In genomic region chrX:53716328-53717088, GRCh38 we compare ENCODE assay signal across 8 cellular contexts. TPM values are rescaled to one million over a fixed set of nuclear protein-coding genes. Genes with fewer than 3 reads are reported as not detected.
A peak's percentile ranks its signal among the peaks of the same experiment; 100 is the strongest.
DNase-seq lines count a peak whose midpoint lies in the region; ATAC-seq and TF ChIP-seq lines count a peak whose summit lies in the region.

No MANE protein-coding gene starts in this region.

- no peaks in the 10 kb centered on the region for H3K9me3 Mint-ChIP-seq in activated naive CD4-positive, alpha-beta T cell treated with anti-CD3 and anti-CD28 coated beads, Interleukin-2, amount 50 U/mL, for 72 hours
- H3K9me3 Mint-ChIP-seq in stimulated activated memory B cell treated with anti-CD40 and anti-IgM and Interleukin-4, amounts not matched to agents 10 μg/mL and 1 μg/mL and 100 μg/mL, for 72 hours: no peaks in the 10 kb centered on the region
- no peaks in the 10 kb centered on the region for H3K9me3 Mint-ChIP-seq in glutamatergic neuron (ENCODE audit: unreplicated experiment)

- ATAC-seq in GM19452 (IDR thresholded peaks at IDR 0.05; ENCODE audit: unreplicated experiment) (peak; percentile 46), HG03025 (IDR thresholded peaks at IDR 0.05; ENCODE audit: low FRiP score, unreplicated experiment) (no peak)
- peak; percentile 50 to 59 for ATAC-seq in activated naive CD4-positive, alpha-beta T cell treated with anti-CD3 and anti-CD28 coated beads, Interleukin-2, amount 50 U/mL, for 72 hours
- peak; percentile 69 for ATAC-seq in stimulated activated memory B cell treated with anti-CD40 and anti-IgM and Interleukin-4, amounts not matched to agents 10 μg/mL and 1 μg/mL and 100 μg/mL, for 72 hours

- no peaks in the 10 kb centered on the region for H4K20me1 ChIP-seq in OCI-LY7 (ENCODE audit: insufficient read depth, low read length)

- DNase-seq in OCI-LY7 (ENCODE audit: low spot score): peak; percentile 74
- peak; percentile 29 to 63 for DNase-seq in activated naive CD4-positive, alpha-beta T cell treated with anti-CD3 and anti-CD28 coated beads, Interleukin-2, amount 50 U/mL, for 72 hours (ENCODE audit: low spot score in 2 of 2)
- DNase-seq in DMS79 (lab: John Stamatoyannopoulos, UW): no peak
- DNase-seq in glutamatergic neuron: no peak
- no peak for DNase-seq in adrenal gland

- POLR2A ChIA-PET in OCI-LY7 (lab: Charles Lee): interaction anchor here (0.6 to 3.9 kb wide), 3 partner anchors 15 to 56 kb away, joined by 3 to 30 read pairs (median 4); partner anchors contain the start of gene HUWE1

- peak overlapping the region; percentile 62 for H3K4me2 ChIP-seq in OCI-LY7 (ENCODE audit: low read length)

- H3K27ac Mint-ChIP-seq in activated naive CD4-positive, alpha-beta T cell treated with anti-CD3 and anti-CD28 coated beads, Interleukin-2, amount 50 U/mL, for 72 hours: peak overlapping the region; percentile 98 to 99
- peak overlapping the region; percentile 98 for H3K27ac Mint-ChIP-seq in stimulated activated memory B cell treated with anti-CD40 and anti-IgM and Interleukin-4, amounts not matched to agents 10 μg/mL and 1 μg/mL and 100 μg/mL, for 72 hours
- H3K27ac Mint-ChIP-seq in glutamatergic neuron (ENCODE audit: unreplicated experiment): no peak overlapping the region

- H3K36me3 ChIP-seq in OCI-LY7 (ENCODE audit: insufficient read depth, low read length): no peaks in the 10 kb centered on the region
- no peaks in the 10 kb centered on the region for H3K36me3 ChIP-seq in adrenal gland (replicated peaks in 1 of 2)

- no peaks in the 10 kb centered on the region for H3K9me3 ChIP-seq in OCI-LY7 (ENCODE audit: low read length)
- H3K9me3 ChIP-seq in adrenal gland (replicated peaks in 1 of 3): no peaks in the 10 kb centered on the region

- H3K36me3 Mint-ChIP-seq in activated naive CD4-positive, alpha-beta T cell treated with anti-CD3 and anti-CD28 coated beads, Interleukin-2, amount 50 U/mL, for 72 hours: peaks cover 13 to 26% of the 10 kb centered on the region in 2 donors
- H3K36me3 Mint-ChIP-seq in stimulated activated memory B cell treated with anti-CD40 and anti-IgM and Interleukin-4, amounts not matched to agents 10 μg/mL and 1 μg/mL and 100 μg/mL, for 72 hours: no peaks in the 10 kb centered on the region
- no peaks in the 10 kb centered on the region for H3K36me3 Mint-ChIP-seq in glutamatergic neuron (ENCODE audit: unreplicated experiment)

- H3K9me2 ChIP-seq in OCI-LY7 (ENCODE audit: insufficient read depth, low read length): no peaks in the 10 kb centered on the region

- H3K4me1 ChIP-seq in OCI-LY7 (ENCODE audit: insufficient read depth, low read length, poor library complexity, severe bottlenecking) (peaks cover 46% of the 10 kb centered on the region), adrenal gland (replicated peaks in 1 of 2) (no peaks in the 10 kb centered on the region)

- no peaks in the 10 kb centered on the region for H3K79me2 ChIP-seq in OCI-LY7 (ENCODE audit: insufficient read depth, low read depth, low read length)

- TF ChIP-seq POLR2A in adrenal gland (IDR thresholded peaks at IDR 0.05): no peak

- peak overlapping the region; percentile 76 for H3K4me3 Mint-ChIP-seq in stimulated activated memory B cell treated with anti-CD40 and anti-IgM and Interleukin-4, amounts not matched to agents 10 μg/mL and 1 μg/mL and 100 μg/mL, for 72 hours
- no peak overlapping the region for H3K4me3 Mint-ChIP-seq in glutamatergic neuron (ENCODE audit: unreplicated experiment)

- peaks cover 44% of the 10 kb centered on the region for H3K4me1 Mint-ChIP-seq in stimulated activated memory B cell treated with anti-CD40 and anti-IgM and Interleukin-4, amounts not matched to agents 10 μg/mL and 1 μg/mL and 100 μg/mL, for 72 hours
- H3K4me1 Mint-ChIP-seq in glutamatergic neuron (ENCODE audit: low read depth, unreplicated experiment): no peaks in the 10 kb centered on the region

- TF ChIP-seq CTCF in OCI-LY7 (conservative IDR thresholded peaks at IDR 0.05; ENCODE audit: low read length): no peak
- no peak for TF ChIP-seq CTCF in glutamatergic neuron (IDR thresholded peaks at IDR 0.05; ENCODE audit: partially characterized antibody, unreplicated experiment)
- TF ChIP-seq CTCF in adrenal gland (IDR thresholded peaks at IDR 0.05): no peak

- H3K4me3 ChIP-seq in OCI-LY7 (ENCODE audit: low read depth, low read length, poor library complexity, severe bottlenecking): peak overlapping the region; percentile 49
- H3K4me3 ChIP-seq in adrenal gland: no peak overlapping the region

- no peaks in the 10 kb centered on the region for H3K27me3 Mint-ChIP-seq in stimulated activated memory B cell treated with anti-CD40 and anti-IgM and Interleukin-4, amounts not matched to agents 10 μg/mL and 1 μg/mL and 100 μg/mL, for 72 hours
- H3K27me3 Mint-ChIP-seq in glutamatergic neuron (ENCODE audit: unreplicated experiment): no peaks in the 10 kb centered on the region

- CTCF ChIA-PET in OCI-LY7 (lab: Charles Lee; ENCODE audit: unreplicated experiment): no interaction called here

- no TSS peak for BruUV-seq in OCI-LY7 (replicated peaks; lab: Mats Ljungman, UMichigan)

- H2AFZ ChIP-seq in OCI-LY7 (ENCODE audit: low read length): peak overlapping the region; percentile 79; the same call in 1 of the 2 replicates

- H3K27ac ChIP-seq in OCI-LY7 (ENCODE audit: low read depth, low read length, poor library complexity, severe bottlenecking): peak overlapping the region; percentile 78
- H3K27ac ChIP-seq in adrenal gland: no peak overlapping the region

- intact Hi-C loops in OCI-LY7 (cut with micrococcal nuclease; ENCODE audit: unreplicated experiment) (loop anchor here (1.0 kb wide), 1 partner anchor 30 kb away; the partner anchor contains the start of gene HUWE1), adrenal gland (cut with DNase I) (no loop called here)

- peaks cover 15% of the 10 kb centered on the region for H3K27me3 ChIP-seq in adrenal gland

- 73 to 83% (median 76%) methylated on average over 4 of the region's 4 CpGs for WGBS in adrenal gland, 4 donors

RNA-seq across cellular contexts. Expression of gene HUWE1, which starts 30.0 kb away (rescaled TPM):
- 90.7 and 116 TPM in 2 replicates for total RNA-seq in OCI-LY7 (2014; rRNA removed; shearing (Covaris generic))
- total RNA-seq in OCI-LY7 (2022) (264 and 269 TPM in 2 replicates), glutamatergic neuron (ENCODE audit: unreplicated experiment) (311 TPM), adrenal gland (100 to 1,000 TPM in 7 of 8 donors, 10 to 100 TPM in 1; 96.5 to 170 (median 139) TPM)
- total RNA-seq in activated naive CD4-positive, alpha-beta T cell treated with anti-CD3 and anti-CD28 coated beads, Interleukin-2, amount 50 U/mL, for 72 hours: 100 to 1,000 TPM; 505 to 553 TPM
- 100 to 1,000 TPM in 1 of 3 donors, 10 to 100 TPM in 2; 38.4 to 101 (median 47.0) TPM for polyA plus RNA-seq in adrenal gland

Comparison
In these comparisons a context has a peak if more than half of its experiments do, and no peak if none do; other contexts are left out.
1. DNase-seq: peak in OCI-LY7 (single experiment) and activated naive CD4-positive, alpha-beta T cell treated with anti-CD3 and anti-CD28 coated beads, Interleukin-2, amount 50 U/mL, for 72 hours (2 of 2); none in DMS79 (single experiment), glutamatergic neuron (single experiment) and adrenal gland (0 of 7).